Comparison of ENCODE assay signal across 9 cellular contexts in the genomic region with DNA sequence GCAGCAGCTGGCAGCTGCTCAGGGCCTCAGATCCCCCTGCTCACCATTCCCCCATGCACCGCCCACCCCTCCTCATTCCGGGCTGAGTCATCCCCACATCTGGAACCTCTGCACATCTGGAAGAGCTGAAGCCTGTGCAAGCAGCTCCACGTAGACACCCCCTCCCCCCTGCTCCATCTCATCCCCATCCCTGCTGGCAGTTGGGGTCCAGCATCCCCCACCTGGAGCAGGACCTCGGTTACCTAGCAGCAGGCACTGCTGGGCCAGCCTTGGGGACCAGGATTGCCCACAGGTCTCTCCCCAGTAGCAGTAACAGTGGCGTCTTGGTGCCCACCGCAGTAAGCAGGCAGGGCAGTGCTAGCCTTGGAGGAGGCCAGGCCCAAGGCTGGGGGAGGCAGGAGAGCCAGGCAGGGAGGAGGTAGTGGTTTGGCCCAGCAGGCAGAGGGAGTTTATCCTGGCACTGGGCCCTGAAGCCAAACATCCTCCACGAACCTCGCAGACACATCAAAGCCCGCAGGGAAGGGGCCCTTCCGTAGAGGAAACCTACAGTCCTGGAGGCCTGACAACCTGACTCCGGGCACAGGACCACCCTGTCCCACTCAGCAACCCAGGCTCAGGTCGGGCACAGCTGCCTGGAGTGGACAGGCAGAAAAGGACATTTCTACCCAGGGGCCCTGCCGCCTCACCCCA. TPM values are rescaled to one million over a fixed set of nuclear protein-coding genes. Genes with fewer than 3 reads are reported as not detected.
DNase-seq lines count a peak whose midpoint lies in the region; ATAC-seq and TF ChIP-seq lines count a peak whose summit lies in the region.
"Had no signal": no experiment of that assay in that cellular context is flagged by ENCODE, and none has a peak within 500 bp of the region (broad histone marks: within the 10 kb centered on the region; RNA-seq: fewer than 3 reads in every experiment).

No MANE protein-coding gene starts in this region.

- H3K4me1 Mint-ChIP-seq in CD14-positive monocyte: peaks cover 4% of the 10 kb centered on the region
- H3K4me1 Mint-ChIP-seq in chondrocyte (ENCODE audit: low read depth): peaks cover 97% of the 10 kb centered on the region
- H3K4me1 Mint-ChIP-seq in activated CD8-positive, alpha-beta T cell treated with anti-CD3 and anti-CD28 coated beads, Interleukin-2, amount 10 ng/mL, durations not matched to agents 7 days and 5 days (ENCODE audit: low read depth): no peaks in the 10 kb centered on the region

- intact Hi-C loops in CD14-positive monocyte (cut with micrococcal nuclease): loop anchor here in 1 of 2 donors (5.0 kb wide), 1 partner anchor 36 kb away; no protein-coding TSS in a partner anchor

- H2AFZ ChIP-seq in neuronal stem cell (ENCODE audit: low read length): no peak overlapping the region

- H3K4me1 ChIP-seq in neuronal stem cell (ENCODE audit: control insufficient read depth in 2 of 2, insufficient read depth in 1 of 2, low read depth in 1 of 2, low read length in 2 of 2): peaks cover 22 to 41% of the 10 kb centered on the region in 2 donors
- H3K4me1 ChIP-seq: adrenal gland had no signal

- H3K4me2 ChIP-seq in neuronal stem cell (ENCODE audit: insufficient read depth, low read length, poor library complexity, severe bottlenecking): no peak overlapping the region

- no peaks in the 10 kb centered on the region for H3K36me3 ChIP-seq in neuronal stem cell (replicated peaks in 1 of 2; ENCODE audit: control insufficient read depth in 2 of 2, insufficient read depth in 2 of 2, low read length in 2 of 2)
- H3K36me3 ChIP-seq: adrenal gland had no signal

- peak overlapping the region; percentile 10 for H2BK5ac ChIP-seq in neuronal stem cell (ENCODE audit: low read length)

- H3K27ac ChIP-seq in neuronal stem cell (replicated peaks; ENCODE audit: low read length): no peak overlapping the region
- H3K27ac ChIP-seq: adrenal gland had no signal

- peak overlapping the region; percentile 66 for H2AK5ac ChIP-seq in neuronal stem cell (ENCODE audit: low read depth, low read length)

- peaks cover 0 to 55% (median 0%) of the 10 kb centered on the region in 3 experiments for H3K27me3 ChIP-seq in neuronal stem cell (ENCODE audit: control insufficient read depth in 3 of 3, insufficient read depth in 3 of 3, low read depth in 1 of 3, low read length in 3 of 3)
- H3K27me3 ChIP-seq: adrenal gland had no signal

- H3K27me3 Mint-ChIP-seq in CD14-positive monocyte (ENCODE audit: low read depth in 3 of 3): peaks cover 8 to 16% (median 10%) of the 10 kb centered on the region in 3 donors
- H3K27me3 Mint-ChIP-seq in chondrocyte (ENCODE audit: low read depth): no peaks in the 10 kb centered on the region
- peaks cover 13% of the 10 kb centered on the region for H3K27me3 Mint-ChIP-seq in activated CD8-positive, alpha-beta T cell treated with anti-CD3 and anti-CD28 coated beads, Interleukin-2, amount 10 ng/mL, durations not matched to agents 7 days and 5 days (ENCODE audit: low read depth)

- H3K23ac ChIP-seq in neuronal stem cell (ENCODE audit: low read depth, low read length, poor library complexity): peak overlapping the region; percentile 67

- peak overlapping the region; percentile 91 for H3K18ac ChIP-seq in neuronal stem cell (ENCODE audit: low read length)

- H2BK12ac ChIP-seq in neuronal stem cell (ENCODE audit: low read length): peak overlapping the region; percentile 64

- H2BK120ac ChIP-seq in neuronal stem cell (ENCODE audit: low read depth, low read length): no peak overlapping the region

- H3K9ac ChIP-seq in neuronal stem cell (ENCODE audit: low read depth, low read length, poor library complexity): no peak overlapping the region

- H4K91ac ChIP-seq in neuronal stem cell (ENCODE audit: low read depth, low read length, poor library complexity): no peak overlapping the region

- CTCF ChIA-PET in activated CD8-positive, alpha-beta T cell treated with anti-CD3 and anti-CD28 coated beads, Interleukin-2, amount 10 ng/mL, durations not matched to agents 7 days and 5 days (lab: Charles Lee): interaction anchor here (1.1 to 12.6 kb wide), 4 partner anchors 8 to 98 kb away, joined by 3 to 191 read pairs (median 4); a partner anchor contains a TSS

- no CpG with 5 or more reads among the region's 13 CpGs for WGBS in neuronal stem cell (ENCODE audit: extremely low coverage in 2 of 2, insufficient read length in 2 of 2, insufficient replicate concordance in 1 of 2), 2 donors

- no peak for ATAC-seq in GM19397 (IDR thresholded peaks at IDR 0.05; ENCODE audit: unreplicated experiment)
- no peak for ATAC-seq in activated CD8-positive, alpha-beta T cell treated with anti-CD3 and anti-CD28 coated beads, Interleukin-2, amount 10 ng/mL, durations not matched to agents 7 days and 5 days
- no peak for ATAC-seq in GM21367 (IDR thresholded peaks at IDR 0.05; ENCODE audit: unreplicated experiment)

- H3K4me3 Mint-ChIP-seq in CD14-positive monocyte (no peak overlapping the region), chondrocyte (ENCODE audit: unreplicated experiment) (peak overlapping the region; percentile 55)
- no peak overlapping the region for H3K4me3 Mint-ChIP-seq in activated CD8-positive, alpha-beta T cell treated with anti-CD3 and anti-CD28 coated beads, Interleukin-2, amount 10 ng/mL, durations not matched to agents 7 days and 5 days

- POLR2A ChIA-PET in activated CD8-positive, alpha-beta T cell treated with anti-CD3 and anti-CD28 coated beads, Interleukin-2, amount 10 ng/mL, durations not matched to agents 7 days and 5 days (lab: Charles Lee): no interaction called here

- no peak overlapping the region for H4K8ac ChIP-seq in neuronal stem cell (ENCODE audit: low read depth, low read length)

- no peak overlapping the region for H3K4me3 ChIP-seq in neuronal stem cell (ENCODE audit: low read length in 2 of 2)
- H3K4me3 ChIP-seq: adrenal gland had no signal

- no peak for TF ChIP-seq CTCF in CD14-positive monocyte (IDR thresholded peaks at IDR 0.05)
- TF ChIP-seq CTCF in chondrocyte (IDR thresholded peaks at IDR 0.05): peak; percentile 50

- no peaks in the 10 kb centered on the region for H3K9me3 ChIP-seq in neuronal stem cell (replicated peaks in 1 of 2; ENCODE audit: control insufficient read depth in 2 of 2, insufficient read depth in 1 of 2, low read depth in 1 of 2, low read length in 2 of 2)
- H3K9me3 ChIP-seq: adrenal gland had no signal

- H3K9me3 Mint-ChIP-seq in CD14-positive monocyte (no peaks in the 10 kb centered on the region), chondrocyte (ENCODE audit: low read depth) (no peaks in the 10 kb centered on the region)
- no peaks in the 10 kb centered on the region for H3K9me3 Mint-ChIP-seq in activated CD8-positive, alpha-beta T cell treated with anti-CD3 and anti-CD28 coated beads, Interleukin-2, amount 10 ng/mL, durations not matched to agents 7 days and 5 days (ENCODE audit: insufficient read depth)

- H3K79me1 ChIP-seq in neuronal stem cell (ENCODE audit: low read depth, low read length): no peaks in the 10 kb centered on the region

- H3K27ac Mint-ChIP-seq in CD14-positive monocyte (no peak overlapping the region), chondrocyte (ENCODE audit: unreplicated experiment) (peak overlapping the region; percentile 95)
- no peak overlapping the region for H3K27ac Mint-ChIP-seq in activated CD8-positive, alpha-beta T cell treated with anti-CD3 and anti-CD28 coated beads, Interleukin-2, amount 10 ng/mL, durations not matched to agents 7 days and 5 days

- no peaks in the 10 kb centered on the region for H3K36me3 Mint-ChIP-seq in CD14-positive monocyte
- H3K36me3 Mint-ChIP-seq in chondrocyte (ENCODE audit: low read depth): no peaks in the 10 kb centered on the region
- no peaks in the 10 kb centered on the region for H3K36me3 Mint-ChIP-seq in activated CD8-positive, alpha-beta T cell treated with anti-CD3 and anti-CD28 coated beads, Interleukin-2, amount 10 ng/mL, durations not matched to agents 7 days and 5 days (ENCODE audit: low read depth)

- H3K4ac ChIP-seq in neuronal stem cell (ENCODE audit: low read length): peak overlapping the region; percentile 57

- H3K14ac ChIP-seq in neuronal stem cell (ENCODE audit: low read length): peak overlapping the region; percentile 64

- no peak overlapping the region for H2BK15ac ChIP-seq in neuronal stem cell (ENCODE audit: low read length)

- DNase-seq in CD14-positive monocyte (ENCODE audit: low spot score) (peak; percentile 43), NCI-H1694 (lab: John Stamatoyannopoulos, UW) (peak; percentile 37), chondrocyte (ENCODE audit: low spot score) (peak; percentile 96), neuronal stem cell (ENCODE audit: low spot score) (no peak), COLO668 (lab: John Stamatoyannopoulos, UW; ENCODE audit: unreplicated experiment) (no peak)
- no peak for DNase-seq in activated CD8-positive, alpha-beta T cell treated with anti-CD3 and anti-CD28 coated beads, Interleukin-2, amount 10 ng/mL, durations not matched to agents 7 days and 5 days

RNA-seq across cellular contexts. Expression of a gene that starts 7.7 kb away (rescaled TPM):
- polyA plus RNA-seq in CD14-positive monocyte: not detected
- total RNA-seq in chondrocyte: 1.6 to 1.7 TPM (median 1.7 TPM) in 3 replicates
- 5.0 TPM for polyA plus RNA-seq in neuronal stem cell (2013, experiment 1 of 2)
- 5.5 TPM for polyA plus RNA-seq in neuronal stem cell (2013, experiment 2 of 2)
- total RNA-seq in activated CD8-positive, alpha-beta T cell treated with anti-CD3 and anti-CD28 coated beads, Interleukin-2, amount 10 ng/mL, durations not matched to agents 7 days and 5 days: not detected
- total RNA-seq: adrenal gland had no signal

Comparison
In these comparisons a context has a peak if more than half of its experiments do, and no peak if none do; other contexts are left out.
1. DNase-seq: peak in CD14-positive monocyte (single experiment), NCI-H1694 (single experiment) and chondrocyte (single experiment); none in neuronal stem cell (single experiment), activated CD8-positive, alpha-beta T cell treated with anti-CD3 and anti-CD28 coated beads, Interleukin-2, amount 10 ng/mL, durations not matched to agents 7 days and 5 days (single experiment) and COLO668 (single experiment).